In genomic region chr13:33213024-33213795, GRCh38 we compare ENCODE assay signal across 13 cellular contexts.
DNase-seq lines count a peak whose midpoint lies in the region; ATAC-seq and TF ChIP-seq lines count a peak whose summit lies in the region.
"Had no signal": no experiment of that assay in that cellular context is flagged by ENCODE, and none has a peak within 500 bp of the region (broad histone marks: within the 10 kb centered on the region; RNA-seq: fewer than 3 reads in every experiment).

No MANE protein-coding gene starts in this region.

- H3K4me3 ChIP-seq in breast epithelium (no peak overlapping the region), stomach (no peak overlapping the region)

- no peaks in the 10 kb centered on the region for H3K27me3 ChIP-seq in breast epithelium
- H3K27me3 ChIP-seq in layer of hippocampus (ENCODE audit: control insufficient read depth, insufficient read depth, low read length) = no peaks in the 10 kb centered on the region
- no peaks in the 10 kb centered on the region for H3K27me3 ChIP-seq in stomach

- no peak for TF ChIP-seq POLR2A in breast epithelium (IDR thresholded peaks at IDR 0.05)
- no peak for TF ChIP-seq POLR2A in stomach (IDR thresholded peaks at IDR 0.05)

- DNase-seq in NCI-H146 treated with DMSO at 0.1 percent for 48 hours (lab: John Stamatoyannopoulos, UW; ENCODE audit: unreplicated experiment) (peak; percentile 54), breast epithelium (ENCODE audit: low spot score in 2 of 2) (peak in 1 of 2 donors; percentile 50), stomach (peak; percentile 49), HuH-7.5 (ENCODE audit: low spot score) (no peak)
- no peak for DNase-seq in activated CD4-positive, alpha-beta T cell treated with anti-CD3 and anti-CD28 coated beads, Interleukin-2, amount 50 U/mL, for 4 hours
- DNase-seq: activated CD4-positive, alpha-beta T cell treated with anti-CD3 and anti-CD28 coated beads for 4 hours; activated gamma-delta T cell treated with Interleukin-2 at 50 U/mL for 16 hours; Kasumi-1; NCI-H510A; stimulated activated CD4-positive, alpha-beta T cell treated with anti-CD3 and anti-CD28 coated beads, Interleukin-12 subunit alpha, Interleukin-12 subunit beta, amount 100 ng/mL, for 4 hours had no signal

- TF ChIP-seq CTCF in breast epithelium (IDR thresholded peaks at IDR 0.05) (no peak), stomach (IDR thresholded peaks at IDR 0.05) (no peak)

- no peak for TF ChIP-seq EP300 in stomach (IDR thresholded peaks at IDR 0.05)

- H3K27ac ChIP-seq in breast epithelium (peak overlapping the region; percentile 60 to 61), layer of hippocampus (ENCODE audit: low read depth, low read length) (peak overlapping the region; percentile 21), stomach (peak overlapping the region; percentile 32 to 74 (median 65))

- H3K36me3 ChIP-seq in breast epithelium (no peaks in the 10 kb centered on the region), stomach (no peaks in the 10 kb centered on the region)

- ATAC-seq in GM21528 (IDR thresholded peaks at IDR 0.05; ENCODE audit: low FRiP score, unreplicated experiment) = no peak
- ATAC-seq: HCT116 had no signal

- 29 to 52% (median 33%) methylated on average over 6 of the region's 6 CpGs for WGBS in stomach, 5 donors

- H3K9me3 ChIP-seq in breast epithelium = no peaks in the 10 kb centered on the region
- no peaks in the 10 kb centered on the region for H3K9me3 ChIP-seq in stomach

- H3K4me1 ChIP-seq in breast epithelium (no peaks in the 10 kb centered on the region), stomach (peaks cover 27 to 67% (median 42%) of the 10 kb centered on the region in 4 donors)

- intact Hi-C loops in breast epithelium (cut with DNase I; ENCODE audit: low total_unique reads) (no loop called here), stomach (cut with DNase I; ENCODE audit: low total_unique reads) (no loop called here)

Comparison
In these comparisons a context has a peak if more than half of its experiments do, and no peak if none do; other contexts are left out.
1. DNase-seq: peak in NCI-H146 treated with DMSO at 0.1 percent for 48 hours (single experiment) and stomach (single experiment); none in activated CD4-positive, alpha-beta T cell treated with anti-CD3 and anti-CD28 coated beads, Interleukin-2, amount 50 U/mL, for 4 hours (0 of 2) and HuH-7.5 (single experiment).
2. Peak in every context shown above with its lines, with median percentiles within 50 percentile points of each other: H3K27ac ChIP-seq.